8 cellular contexts compared by ENCODE assay signal in genomic region chr20:24634855-24635254, GRCh38.
A peak's percentile ranks its signal among the peaks of the same experiment; 100 is the strongest.
DNase-seq lines count a peak whose midpoint lies in the region; ATAC-seq and TF ChIP-seq lines count a peak whose summit lies in the region.

No MANE protein-coding gene starts in this region.

- intact Hi-C loops in mucosa of descending colon (cut with DNase I, micrococcal nuclease), result no loop called here

- H3K27ac Mint-ChIP-seq in immature natural killer cell, result no peak overlapping the region
- no peak overlapping the region for H3K27ac Mint-ChIP-seq in effector memory CD8-positive, alpha-beta T cell

- ATAC-seq in mucosa of descending colon, result peak; percentile 46
- ATAC-seq in omental fat pad (ENCODE audit: low FRiP score), result no peak
- ATAC-seq in effector memory CD8-positive, alpha-beta T cell (replicated peaks), result no peak

- peaks cover 2 to 4% (median 3%) of the 10 kb centered on the region in 3 donors for H3K27me3 Mint-ChIP-seq in immature natural killer cell (ENCODE audit: low read depth in 3 of 3)
- peaks cover 37 to 78% of the 10 kb centered on the region in 2 donors for H3K27me3 Mint-ChIP-seq in effector memory CD8-positive, alpha-beta T cell

- no peak overlapping the region for H3K4me3 Mint-ChIP-seq in immature natural killer cell
- no peak overlapping the region for H3K4me3 Mint-ChIP-seq in effector memory CD8-positive, alpha-beta T cell

- DNase-seq in DMS53 (lab: John Stamatoyannopoulos, UW), result peak; percentile 60
- peak; percentile 82 for DNase-seq in NB4 (ENCODE audit: low read depth)
- DNase-seq in dedifferentiated amniotic fluid mesenchymal stem cell (ENCODE audit: extremely low spot score), result peak; percentile 72
- DNase-seq in mucosa of descending colon, result no peak
- no peak for DNase-seq in NCI-H2081 (lab: John Stamatoyannopoulos, UW)
- DNase-seq in immature natural killer cell, result no peak
- no peak for DNase-seq in omental fat pad (ENCODE audit: low spot score)
- DNase-seq in effector memory CD8-positive, alpha-beta T cell, result no peak

- no peak for TF ChIP-seq CTCF in NB4 (IDR thresholded peaks at IDR 0.05; ENCODE audit: low read depth, low read length)
- no peak for TF ChIP-seq CTCF in mucosa of descending colon (IDR thresholded peaks at IDR 0.05)
- no peak for TF ChIP-seq CTCF in omental fat pad (IDR thresholded peaks at IDR 0.05)

- no peaks in the 10 kb centered on the region for H3K4me1 ChIP-seq in mucosa of descending colon (ENCODE audit: low read depth)

- TF ChIP-seq POLR2A in NB4 (IDR thresholded peaks at IDR 0.05; ENCODE audit: extremely low read depth, insufficient read length), result no peak

- H3K36me3 ChIP-seq in mucosa of descending colon (ENCODE audit: low read depth), result no peaks in the 10 kb centered on the region

- H3K4me3 ChIP-seq in NB4 (ENCODE audit: low read depth, low read length), result no peak overlapping the region
- no peak overlapping the region for H3K4me3 ChIP-seq in mucosa of descending colon

- H3K9me3 ChIP-seq in mucosa of descending colon, result no peaks in the 10 kb centered on the region

- no peaks in the 10 kb centered on the region for H3K36me3 Mint-ChIP-seq in immature natural killer cell
- no peaks in the 10 kb centered on the region for H3K36me3 Mint-ChIP-seq in effector memory CD8-positive, alpha-beta T cell (ENCODE audit: insufficient read depth)

- H3K9me3 Mint-ChIP-seq in immature natural killer cell, result peaks cover 0 to 2% (median 0%) of the 10 kb centered on the region in 6 donors
- no peaks in the 10 kb centered on the region for H3K9me3 Mint-ChIP-seq in effector memory CD8-positive, alpha-beta T cell

- H3K4me1 Mint-ChIP-seq in immature natural killer cell, result peaks cover 3% of the 10 kb centered on the region in 2 donors
- H3K4me1 Mint-ChIP-seq in effector memory CD8-positive, alpha-beta T cell (ENCODE audit: low read depth in 2 of 2), result peaks cover 0 to 3% of the 10 kb centered on the region in 2 donors

Comparison
In these comparisons a context has a peak if more than half of its experiments do, and no peak if none do; other contexts are left out.
1. DNase-seq: peak in DMS53 (single experiment), NB4 (single experiment) and dedifferentiated amniotic fluid mesenchymal stem cell (single experiment); none in mucosa of descending colon (0 of 3), NCI-H2081 (0 of 2), immature natural killer cell (0 of 3), omental fat pad (single experiment) and effector memory CD8-positive, alpha-beta T cell (0 of 3).